In genomic region chr18:72652990-72653593, GRCh38 we compare ENCODE assay signal across 8 cellular contexts.
DNase-seq lines count a peak whose midpoint lies in the region; ATAC-seq and TF ChIP-seq lines count a peak whose summit lies in the region.

No MANE protein-coding gene starts in this region.

- no peaks in the 10 kb centered on the region for H3K4me1 ChIP-seq in tibial artery

- no peak for TF ChIP-seq POLR2A in NB4 (IDR thresholded peaks at IDR 0.05; ENCODE audit: extremely low read depth, insufficient read length)

- H3K36me3 ChIP-seq in tibial artery: no peaks in the 10 kb centered on the region

- intact Hi-C loops in tibial artery (cut with DNase I; ENCODE audit: low total_unique reads): no loop called here

- no peak overlapping the region for H3K27ac ChIP-seq in tibial artery

- H3K9me3 ChIP-seq in tibial artery: no peaks in the 10 kb centered on the region

- in situ Hi-C loops in GM13977 (cut with MboI; ENCODE audit: low pct_unique_long_range_greater_than_20kb, low sequenced_read_pairs, unreplicated experiment): no loop called here

- H3K27me3 ChIP-seq in tibial artery: no peaks in the 10 kb centered on the region

- ATAC-seq in HG02642 (IDR thresholded peaks at IDR 0.05; ENCODE audit: poor library complexity, unreplicated experiment): peak; percentile 95
- peak; percentile 64 for ATAC-seq in left lobe of liver

- H3K4me3 ChIP-seq in NB4 (ENCODE audit: low read depth, low read length): no peak overlapping the region
- H3K4me3 ChIP-seq in tibial artery: no peak overlapping the region

- peak; percentile 20 for DNase-seq in AG08396 (ENCODE audit: low spot score)
- peak; percentile 55 for DNase-seq in GM13977 (ENCODE audit: low spot score)
- peak; percentile 59 for DNase-seq in NB4 (ENCODE audit: low read depth)
- DNase-seq in activated T-cell treated with anti-CD3 and anti-CD28 coated beads, Interleukin-2, amount 50 U/mL, for 48 hours: peak; percentile 49 to 62
- no peak for DNase-seq in left lobe of liver (ENCODE audit: low spot score)
- no peak for DNase-seq in tibial artery
- no peak for DNase-seq in ureter (ENCODE audit: low spot score)

- TF ChIP-seq CTCF in GM13977 (IDR thresholded peaks at IDR 0.05; ENCODE audit: extremely low read depth, insufficient read depth, missing control alignments) (peak; percentile 67), NB4 (IDR thresholded peaks at IDR 0.05; ENCODE audit: low read depth, low read length) (peak; percentile 63), tibial artery (IDR thresholded peaks at IDR 0.05) (no peak)

Comparison
In these comparisons a context has a peak if more than half of its experiments do, and no peak if none do; other contexts are left out.
1. DNase-seq: peak in AG08396 (single experiment), GM13977 (single experiment), NB4 (single experiment) and activated T-cell treated with anti-CD3 and anti-CD28 coated beads, Interleukin-2, amount 50 U/mL, for 48 hours (2 of 2); none in left lobe of liver (single experiment), tibial artery (0 of 2) and ureter (single experiment).
2. CTCF ChIP-seq: peak in GM13977 (single experiment) and NB4 (single experiment); none in tibial artery (0 of 2).